Comparison of ENCODE assay signal across 8 cellular contexts in genomic region chr11:69444381-69445130, GRCh38. TPM values are rescaled to one million over a fixed set of nuclear protein-coding genes. Genes with fewer than 3 reads are reported as not detected.
DNase-seq lines count a peak whose midpoint lies in the region; ATAC-seq, FAIRE-seq and TF ChIP-seq lines count a peak whose summit lies in the region.

No MANE protein-coding gene starts in this region.

- no peak overlapping the region for H3K4me3 ChIP-seq in A549

- FAIRE-seq in A549 (lab: Jason Lieb, UNC), result no peak

- CTCF ChIA-PET in A549 (lab: Yijun Ruan, JAX), result no interaction called here

- peak overlapping the region; percentile 82 to 88 for H3K27ac ChIP-seq in A549

- TF ChIP-seq POLR2A in A549 (IDR thresholded peaks at IDR 0.05; ENCODE audit: low read length), result no peak

- POLR2A ChIA-PET in A549 (lab: Yijun Ruan, JAX), result interaction anchor here (0.5 kb wide), 1 partner anchor 17 kb away, joined by 3 read pairs; no protein-coding TSS in a partner anchor

- WGBS in A549 (ENCODE audit: missing lambda C conversion rate), result 83% methylated on average over 31 of the region's 32 CpGs

- no peaks in the 10 kb centered on the region for H3K9me3 ChIP-seq in A549

- no peak for TF ChIP-seq EP300 in A549 (IDR thresholded peaks at IDR 0.05)

- H3K4me2 ChIP-seq in A549, result peak overlapping the region; percentile 81

- TF ChIP-seq RAD21 in A549 (conservative IDR thresholded peaks at IDR 0.05 in 1 of 2, IDR thresholded peaks at IDR 0.05 in 1 of 2), result peak; percentile 11 to 33; a peak in 1 of 5 replicates

- DNase-seq in A549 (ENCODE audit: low read depth in 1 of 2, low spot score in 1 of 2) (peak in 1 of 2 experiments; percentile 48), MV-4-11 (lab: John Stamatoyannopoulos, UW) (peak; percentile 93), ecto neural progenitor cell (ENCODE audit: low spot score) (peak; percentile 77), mucosa of gallbladder (ENCODE audit: low spot score) (peak; percentile 63), NCI-H1436 treated with DMSO at 0.1 percent for 48 hours (lab: John Stamatoyannopoulos, UW) (no peak), NCI-H510A treated with DMSO at 0.1 percent for 48 hours (lab: John Stamatoyannopoulos, UW) (no peak)

- ATAC-seq in A549, result peak; percentile 12 to 21; a peak in 4 of 6 replicates
- no peak for ATAC-seq in HG02884 (IDR thresholded peaks at IDR 0.05; ENCODE audit: unreplicated experiment)
- no peak for ATAC-seq in GM19328 (IDR thresholded peaks at IDR 0.05; ENCODE audit: unreplicated experiment)

- TF ChIP-seq CTCF in A549 (IDR thresholded peaks at IDR 0.05), result 0 out of 3 replicates have a peak, but pooled peaks have one; percentile 13

- peaks cover 37% of the 10 kb centered on the region for H3K4me1 ChIP-seq in A549

TF ChIP-seq in A549, 52 proteins besides CTCF, POLR2A, EP300 and RAD21:
- TF ChIP-seq CEBPB (IDR thresholded peaks at IDR 0.05) (peak; percentile 90 to 92), HEYL (CRISPR knock-in tag; IDR thresholded peaks at IDR 0.05) (no peak)

RNA-seq across cellular contexts. Expression of gene LINC01488, which starts 36.9 kb away (rescaled TPM):
- polyA plus RNA-seq in A549 (2011; rRNA removed) (not detected in 2 replicates), A549 (2017; fragmentation: RNase III; extraction: RNeasy Plus Mini Kit Qiagen cat#74134 plus additional on column Dnase treatment) (0.05 to 0.11 TPM (median 0.09 TPM) in 3 replicates)
- 0.03 and 0.07 TPM in 2 replicates for polyA plus RNA-seq in A549 (2012; cell fraction: cytosol; rRNA removed)
- polyA plus RNA-seq in A549 (2012; cell fraction: nucleus; rRNA removed), result 0.19 and 0.22 TPM in 2 replicates
- polyA minus RNA-seq in A549 (2011; rRNA and poly(A)+ RNA removed), result not detected in 2 replicates
- not detected for total RNA-seq in mucosa of gallbladder

Comparison
In these comparisons a context has a peak if more than half of its experiments do, and no peak if none do; other contexts are left out.
1. ATAC-seq: peak in A549 (2 of 2); none in HG02884 (single experiment) and GM19328 (single experiment).
2. DNase-seq: peak in MV-4-11 (single experiment), ecto neural progenitor cell (single experiment) and mucosa of gallbladder (single experiment); none in NCI-H1436 treated with DMSO at 0.1 percent for 48 hours (single experiment) and NCI-H510A treated with DMSO at 0.1 percent for 48 hours (single experiment).